19 cellular contexts compared by ENCODE assay signal in genomic region chr20:2817891-2818595, GRCh38. TPM values are rescaled to one million over a fixed set of nuclear protein-coding genes. Genes with fewer than 3 reads are reported as not detected.
DNase-seq lines count a peak whose midpoint lies in the region; ATAC-seq and TF ChIP-seq lines count a peak whose summit lies in the region.
"Had no signal": no experiment of that assay in that cellular context is flagged by ENCODE, and none has a peak within 500 bp of the region (broad histone marks: within the 10 kb centered on the region; RNA-seq: fewer than 3 reads in every experiment).

No MANE protein-coding gene starts in this region.

- H3K27me3 ChIP-seq in testis (no peaks in the 10 kb centered on the region), H9 (ENCODE audit: insufficient read depth, low read length) (peaks cover 9% of the 10 kb centered on the region; the same call in 1 of the 2 replicates)

- H3K14ac ChIP-seq in H9 (ENCODE audit: insufficient read depth, low read length): no peak overlapping the region

- peaks cover 15% of the 10 kb centered on the region for H3K4me1 Mint-ChIP-seq in T-helper 1 cell treated with Interleukin-12 subunit alpha and Interleukin-12 subunit beta and Interleukin-4 antibody, amounts not matched to agents 30 μg/mL and 1 μg/mL, for 36 hours (ENCODE audit: low read depth)
- peaks cover 18% of the 10 kb centered on the region in 2 experiments for H3K4me1 Mint-ChIP-seq in H9

- H3K4me1 ChIP-seq in testis (peaks cover 11% of the 10 kb centered on the region), H9 (ENCODE audit: insufficient read depth, low read length) (no peaks in the 10 kb centered on the region)

- no peak for TF ChIP-seq POLR2A in testis (IDR thresholded peaks at IDR 0.05)

- no peaks in the 10 kb centered on the region for H3K79me1 ChIP-seq in H9 (ENCODE audit: insufficient read depth, low read depth, low read length, poor library complexity, severe bottlenecking)

- no peak overlapping the region for H2BK120ac ChIP-seq in H9 (ENCODE audit: low read depth, low read length, poor library complexity, severe bottlenecking)

- no peak overlapping the region for H2AFZ ChIP-seq in H9 (ENCODE audit: low read length)
- H2AFZ ChIP-seq: parathyroid adenoma had no signal

- no peaks in the 10 kb centered on the region for H3K36me3 Mint-ChIP-seq in T-helper 1 cell treated with Interleukin-12 subunit alpha and Interleukin-12 subunit beta and Interleukin-4 antibody, amounts not matched to agents 30 μg/mL and 1 μg/mL, for 36 hours (ENCODE audit: low read depth)
- H3K36me3 Mint-ChIP-seq in H9 (ENCODE audit: insufficient read depth in 1 of 3, low read depth in 3 of 3): no peaks in the 10 kb centered on the region; a peak in 1 of 7 replicates
- H3K36me3 Mint-ChIP-seq: activated naive CD8-positive, alpha-beta T cell treated with anti-CD3 and anti-CD28 coated beads, Interleukin-2, amount 10 ng/mL, durations not matched to agents 7 days and 5 days; stimulated activated naive B cell treated with anti-CD40 and anti-IgM and Interleukin-4, amounts not matched to agents 10 μg/mL and 1 μg/mL and 100 μg/mL, for 72 hours had no signal

- no peak overlapping the region for H3K23ac ChIP-seq in H9 (ENCODE audit: insufficient read length, low read depth, low read length)

- H3K4me3 ChIP-seq in testis: no peak overlapping the region
- H3K4me3 ChIP-seq: upper lobe of left lung had no signal

- H3K56ac ChIP-seq in H9 (ENCODE audit: insufficient read length, low read depth, low read length): no peak overlapping the region

- H3K27ac ChIP-seq in testis (no peak overlapping the region), H9 (ENCODE audit: insufficient read length, low read depth, low read length) (no peak overlapping the region)
- H3K27ac ChIP-seq: C4-2B, parathyroid adenoma, upper lobe of left lung had no signal

- no peak overlapping the region for H2BK12ac ChIP-seq in H9 (ENCODE audit: insufficient read length, low read depth, low read length)

- H2BK5ac ChIP-seq in H9 (ENCODE audit: insufficient read length, low read length): no peak overlapping the region

- TF ChIP-seq CTCF in testis (IDR thresholded peaks at IDR 0.05) (no peak), H9 (conservative IDR thresholded peaks at IDR 0.05) (no peak)

- H3K27ac Mint-ChIP-seq in T-helper 1 cell treated with Interleukin-12 subunit alpha and Interleukin-12 subunit beta and Interleukin-4 antibody, amounts not matched to agents 30 μg/mL and 1 μg/mL, for 36 hours: peak overlapping the region; percentile 21
- H3K27ac Mint-ChIP-seq in H9: no peak overlapping the region
- H3K27ac Mint-ChIP-seq: activated naive CD8-positive, alpha-beta T cell treated with anti-CD3 and anti-CD28 coated beads, Interleukin-2, amount 10 ng/mL, durations not matched to agents 7 days and 5 days; stimulated activated naive B cell treated with anti-CD40 and anti-IgM and Interleukin-4, amounts not matched to agents 10 μg/mL and 1 μg/mL and 100 μg/mL, for 72 hours had no signal

- H3K9ac ChIP-seq in H9 (ENCODE audit: extremely low read depth, insufficient read length, low read length): no peak overlapping the region
- H3K9ac ChIP-seq: parathyroid adenoma had no signal

- H3T11ph ChIP-seq in H9 (ENCODE audit: low read length): no peak overlapping the region

- peak; percentile 66 for ATAC-seq in left ventricle myocardium superior
- ATAC-seq: HCT116; left colon; stimulated activated naive B cell treated with anti-CD40 and anti-IgM and Interleukin-4, amounts not matched to agents 10 μg/mL and 1 μg/mL and 100 μg/mL, for 72 hours had no signal

- no peak overlapping the region for H4K5ac ChIP-seq in H9 (ENCODE audit: insufficient read length, low read depth, low read length)

- DNase-seq in T-helper 1 cell: no peak
- DNase-seq in left ventricle myocardium superior: peak; percentile 70
- DNase-seq in testis: peak; percentile 14
- DNase-seq in H9: no peak
- no peak for DNase-seq in stimulated activated CD4-positive, alpha-beta T cell treated with anti-CD3 and anti-CD28 coated beads, Interleukin-12 subunit alpha, Interleukin-12 subunit beta, amount 100 ng/mL, for 4 hours
- DNase-seq: 8988T; activated CD4-positive, alpha-beta T cell treated with anti-CD3 and anti-CD28 coated beads, Interleukin-2, amount 50 U/mL, for 1 hour; activated naive CD8-positive, alpha-beta T cell treated with anti-CD3 and anti-CD28 coated beads, Interleukin-2, amount 10 ng/mL, durations not matched to agents 7 days and 5 days; DMS153; left colon; NCI-H1436; stimulated activated naive B cell treated with anti-CD40 and anti-IgM and Interleukin-4, amounts not matched to agents 10 μg/mL and 1 μg/mL and 100 μg/mL, for 72 hours; upper lobe of left lung had no signal

- no peak overlapping the region for H4K91ac ChIP-seq in H9 (ENCODE audit: insufficient read length, low read depth, low read length)

- H2BK15ac ChIP-seq in H9 (ENCODE audit: low read depth, low read length): no peak overlapping the region

- no peak overlapping the region for H2AK5ac ChIP-seq in H9 (ENCODE audit: insufficient read length, low read length)

- peaks cover 65% of the 10 kb centered on the region for H3K27me3 Mint-ChIP-seq in T-helper 1 cell treated with Interleukin-12 subunit alpha and Interleukin-12 subunit beta and Interleukin-4 antibody, amounts not matched to agents 30 μg/mL and 1 μg/mL, for 36 hours (ENCODE audit: low read depth)
- peaks cover 29% of the 10 kb centered on the region for H3K27me3 Mint-ChIP-seq in H9 (ENCODE audit: low read depth)

- no peaks in the 10 kb centered on the region for H4K20me1 ChIP-seq in H9 (ENCODE audit: control insufficient read depth, insufficient read depth, insufficient read length)

- intact Hi-C loops in left ventricle myocardium superior (cut with micrococcal nuclease) (no loop called here), testis (cut with DNase I; ENCODE audit: low total_unique reads) (no loop called here)

- peaks cover 5% of the 10 kb centered on the region for H3K9me3 Mint-ChIP-seq in T-helper 1 cell treated with Interleukin-12 subunit alpha and Interleukin-12 subunit beta and Interleukin-4 antibody, amounts not matched to agents 30 μg/mL and 1 μg/mL, for 36 hours
- peaks cover under 1 to 4% of the 10 kb centered on the region in 2 experiments; a peak in 3 of 5 replicates for H3K9me3 Mint-ChIP-seq in H9
- H3K9me3 Mint-ChIP-seq: stimulated activated naive B cell treated with anti-CD40 and anti-IgM and Interleukin-4, amounts not matched to agents 10 μg/mL and 1 μg/mL and 100 μg/mL, for 72 hours had no signal

- H3K23me2 ChIP-seq in H9 (ENCODE audit: insufficient read length, low read depth, low read length, poor library complexity, severe bottlenecking): peaks cover 6% of the 10 kb centered on the region

- H4K8ac ChIP-seq in H9 (replicated peaks; ENCODE audit: insufficient read length, low read depth, low read length): no peak overlapping the region

- H3K9me3 ChIP-seq in testis (no peaks in the 10 kb centered on the region), H9 (ENCODE audit: control insufficient read depth, low read depth, low read length) (no peaks in the 10 kb centered on the region)
- H3K9me3 ChIP-seq: upper lobe of left lung had no signal

- H3K79me2 ChIP-seq in H9 (ENCODE audit: insufficient read depth, low read length): no peaks in the 10 kb centered on the region
- H3K79me2 ChIP-seq: parathyroid adenoma had no signal

- H2BK20ac ChIP-seq in H9 (ENCODE audit: low read depth, low read length, poor library complexity, severe bottlenecking): no peak overlapping the region

- no peak overlapping the region for H3K4me2 ChIP-seq in H9 (ENCODE audit: insufficient read depth, insufficient read length, low read length)

- 74 to 84% methylated on average over 7 of the region's 7 CpGs for WGBS in testis, 2 donors
- whole genome bisulfite sequencing in H9 (ENCODE audit: extremely low coverage, insufficient read length, low lambda C conversion rate): no CpG with 5 or more reads among the region's 7 CpGs

- H3K4ac ChIP-seq in H9 (ENCODE audit: low read depth, low read length): no peak overlapping the region

- no peak overlapping the region for H3K4me3 Mint-ChIP-seq in T-helper 1 cell treated with Interleukin-12 subunit alpha and Interleukin-12 subunit beta and Interleukin-4 antibody, amounts not matched to agents 30 μg/mL and 1 μg/mL, for 36 hours
- no peak overlapping the region for H3K4me3 Mint-ChIP-seq in H9
- H3K4me3 Mint-ChIP-seq: activated naive CD8-positive, alpha-beta T cell treated with anti-CD3 and anti-CD28 coated beads, Interleukin-2, amount 10 ng/mL, durations not matched to agents 7 days and 5 days; stimulated activated naive B cell treated with anti-CD40 and anti-IgM and Interleukin-4, amounts not matched to agents 10 μg/mL and 1 μg/mL and 100 μg/mL, for 72 hours had no signal

- no peaks in the 10 kb centered on the region for H3K36me3 ChIP-seq in testis (ENCODE audit: low read depth, missing control alignments)
- H3K36me3 ChIP-seq: upper lobe of left lung had no signal

- H3K18ac ChIP-seq in H9 (ENCODE audit: insufficient read length, low read depth, low read length): no peak overlapping the region

RNA-seq across cellular contexts. Expression of gene TMEM239, which starts 1.9 kb away (rescaled TPM):
- total RNA-seq in left ventricle myocardium superior: not detected
- total RNA-seq in testis: 100 to 1,000 TPM in 1 of 2 donors, 10 to 100 TPM in 1; 39.0 to 133 TPM
- polyA plus RNA-seq in testis (ENCODE audit: insufficient read depth, low read depth, low replicate concordance): 77.3 TPM
- total RNA-seq in H9 (2021): not detected in 2 replicates
- total RNA-seq: activated naive CD8-positive, alpha-beta T cell treated with anti-CD3 and anti-CD28 coated beads, Interleukin-2, amount 10 ng/mL, durations not matched to agents 7 days and 5 days; HT-29; left colon; LHCN-M2; upper lobe of left lung had no signal

RNA-seq across cellular contexts. Expression of gene C20orf141, which starts 3.3 kb away (rescaled TPM):
- total RNA-seq in left ventricle myocardium superior: not detected
- total RNA-seq in testis: 100 to 1,000 TPM in 1 of 2 donors, 10 to 100 TPM in 1; 53.6 to 177 TPM
- 154 TPM for polyA plus RNA-seq in testis (ENCODE audit: insufficient read depth, low read depth, low replicate concordance)
- total RNA-seq in H9 (2021): not detected in 2 replicates
- total RNA-seq: activated naive CD8-positive, alpha-beta T cell treated with anti-CD3 and anti-CD28 coated beads, Interleukin-2, amount 10 ng/mL, durations not matched to agents 7 days and 5 days; HT-29; left colon; LHCN-M2; upper lobe of left lung had no signal

RNA-seq across cellular contexts. Expression of gene CPXM1, which starts 17.6 kb away (rescaled TPM):
- 1.7 TPM for total RNA-seq in left ventricle myocardium superior
- total RNA-seq in testis: 1 to 10 TPM; 3.5 to 8.6 TPM
- polyA plus RNA-seq in testis (ENCODE audit: insufficient read depth, low read depth, low replicate concordance): 25.2 TPM
- total RNA-seq in H9 (2021): 69.0 and 70.0 TPM in 2 replicates
- total RNA-seq: HT-29, LHCN-M2 had no signal

RNA-seq across cellular contexts. Expression of gene PCED1A, which starts 22.4 kb away (rescaled TPM):
- total RNA-seq in left ventricle myocardium superior (10.2 TPM), testis (10 to 100 TPM; 46.0 to 51.1 TPM), H9 (2021) (27.2 and 30.8 TPM in 2 replicates)
- polyA plus RNA-seq in testis (ENCODE audit: insufficient read depth, low read depth, low replicate concordance): 20.8 TPM

RNA-seq across cellular contexts. Expression of gene VPS16, which starts 22.5 kb away (rescaled TPM):
- total RNA-seq in left ventricle myocardium superior (15.8 TPM), testis (10 to 100 TPM; 24.3 to 31.4 TPM), H9 (2021) (31.6 and 32.1 TPM in 2 replicates)
- 27.3 TPM for polyA plus RNA-seq in testis (ENCODE audit: insufficient read depth, low read depth, low replicate concordance)

Comparison
In these comparisons a context has a peak if more than half of its experiments do, and no peak if none do; other contexts are left out.
1. DNase-seq: peak in left ventricle myocardium superior (single experiment) and testis (single experiment); none in T-helper 1 cell (0 of 5), H9 (single experiment) and stimulated activated CD4-positive, alpha-beta T cell treated with anti-CD3 and anti-CD28 coated beads, Interleukin-12 subunit alpha, Interleukin-12 subunit beta, amount 100 ng/mL, for 4 hours (single experiment).
2. RNA of gene TMEM239, which starts 1.9 kb away (total RNA-seq): 39.0 to 133 TPM in testis; not detected in H9 and not detected in left ventricle myocardium superior (single experiment); every median in the first group is over 10 times any median in the second.
3. RNA of gene C20orf141, which starts 3.3 kb away (total RNA-seq): 53.6 to 177 TPM in testis; not detected in left ventricle myocardium superior (single experiment) and not detected in H9; every median in the first group is over 10 times any median in the second.